1 cellular context compared by ENCODE assay signal in genomic region chr6:41551857-41552256, GRCh38.
A peak's percentile ranks its signal among the peaks of the same experiment; 100 is the strongest.
TF ChIP-seq lines count a peak whose summit lies in the region.

No MANE protein-coding gene starts in this region.

TF ChIP-seq in GM12878, 131 proteins besides CTCF, POLR2A, EP300 and RAD21:
- TF ChIP-seq ZNF687 (IDR thresholded peaks at IDR 0.05) (no peak), PKNOX1 (IDR thresholded peaks at IDR 0.05) (no peak), NR2F1 (conservative IDR thresholded peaks at IDR 0.05) (no peak), POLR2AphosphoS5 (IDR thresholded peaks at IDR 0.05; ENCODE audit: low read length) (0 out of 2 replicates have a peak, but pooled peaks have one; percentile 33), CBX3 (IDR thresholded peaks at IDR 0.05; ENCODE audit: borderline replicate concordance, low read depth) (no peak)
- TF ChIP-seq, protein P1, sequence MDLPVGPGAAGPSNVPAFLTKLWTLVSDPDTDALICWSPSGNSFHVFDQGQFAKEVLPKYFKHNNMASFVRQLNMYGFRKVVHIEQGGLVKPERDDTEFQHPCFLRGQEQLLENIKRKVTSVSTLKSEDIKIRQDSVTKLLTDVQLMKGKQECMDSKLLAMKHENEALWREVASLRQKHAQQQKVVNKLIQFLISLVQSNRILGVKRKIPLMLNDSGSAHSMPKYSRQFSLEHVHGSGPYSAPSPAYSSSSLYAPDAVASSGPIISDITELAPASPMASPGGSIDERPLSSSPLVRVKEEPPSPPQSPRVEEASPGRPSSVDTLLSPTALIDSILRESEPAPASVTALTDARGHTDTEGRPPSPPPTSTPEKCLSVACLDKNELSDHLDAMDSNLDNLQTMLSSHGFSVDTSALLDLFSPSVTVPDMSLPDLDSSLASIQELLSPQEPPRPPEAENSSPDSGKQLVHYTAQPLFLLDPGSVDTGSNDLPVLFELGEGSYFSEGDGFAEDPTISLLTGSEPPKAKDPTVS (IDR thresholded peaks at IDR 0.05; ENCODE audit: low read depth, low read length), result no peak
TF ChIP-seq in GM12878: peak in this region for 1.
